8 cellular contexts compared by ENCODE assay signal in genomic region chr6:113445201-113445600, GRCh38.
"Had no signal": no experiment of that assay in that cellular context is flagged by ENCODE, and none has a peak within 500 bp of the region (broad histone marks: within the 10 kb centered on the region; RNA-seq: fewer than 3 reads in every experiment).

No MANE protein-coding gene starts in this region.

- H3K4me2 ChIP-seq: GM23338 had no signal

- H3K4me1 ChIP-seq: HAP-1 had no signal

- H3K36me3 ChIP-seq: HAP-1 had no signal

- H3K27ac ChIP-seq: GM23248 had no signal

- H3K9ac ChIP-seq: GM23248 had no signal

- H2AFZ ChIP-seq: GM23248, GM23338 had no signal

- H3K9me3 ChIP-seq: HAP-1 had no signal

- H3K4me3 ChIP-seq: GM23248, GM23338, HAP-1 had no signal

- DNase-seq: GM23248, GOT3, H7, H9, HCEC 1CT, HFFc6 had no signal
